In genomic region chr17:40538019-40538935, GRCh38 we compare ENCODE assay signal across 11 cellular contexts. TPM values are rescaled to one million over a fixed set of nuclear protein-coding genes. Genes with fewer than 3 reads are reported as not detected.
A peak's percentile ranks its signal among the peaks of the same experiment; 100 is the strongest.
DNase-seq lines count a peak whose midpoint lies in the region; ATAC-seq, FAIRE-seq and TF ChIP-seq lines count a peak whose summit lies in the region.
"Had no signal": no experiment of that assay in that cellular context is flagged by ENCODE, and none has a peak within 500 bp of the region (broad histone marks: within the 10 kb centered on the region; RNA-seq: fewer than 3 reads in every experiment).

No MANE protein-coding gene starts in this region.

- WGBS in A549 (ENCODE audit: missing lambda C conversion rate) = 86% methylated on average over 15 of the region's 15 CpGs
- WGBS in esophagus, 2 donors = 48 to 58% methylated on average over 15 of the region's 15 CpGs

- POLR2A ChIA-PET in A549 (lab: Yijun Ruan, JAX) = interaction anchor here (1.1 to 9.7 kb wide), 3 partner anchors 11 to 21 kb away, joined by 3 to 64 read pairs (median 17); no protein-coding TSS in a partner anchor
- POLR2A ChIA-PET in naive thymus-derived CD8-positive, alpha-beta T cell (lab: Charles Lee) = interaction anchor here (0.7 to 37.3 kb wide), 12 partner anchors 18 to 1121 kb away, joined by 3 to 2269 read pairs (median 4); partner anchors contain the start of genes CCR7 and TOP2A

- no peak for TF ChIP-seq RAD21 in A549 (conservative IDR thresholded peaks at IDR 0.05 in 1 of 2, IDR thresholded peaks at IDR 0.05 in 1 of 2)

- H3K4me2 ChIP-seq in A549 = no peak overlapping the region; the same call in 2 of the 3 replicates

- CTCF ChIA-PET in A549 (lab: Yijun Ruan, JAX) = interaction anchor here (0.8 to 36.6 kb wide), 11 partner anchors 8 to 182 kb away, joined by 3 to 1144 read pairs (median 105); partner anchors contain the start of genes CCR7, IGFBP4 and TOP2A

- no peaks in the 10 kb centered on the region for H3K27me3 ChIP-seq in esophagus (ENCODE audit: control insufficient read depth in 1 of 2, insufficient read depth in 2 of 2, low read length in 2 of 2)

- H3K4me3 ChIP-seq in A549 (no peak overlapping the region), esophagus (ENCODE audit: low read depth in 1 of 2, low read length in 2 of 2) (no peak overlapping the region)

- H3K27ac Mint-ChIP-seq in naive thymus-derived CD8-positive, alpha-beta T cell = peak overlapping the region; percentile 43 to 98 (median 88)

- no peak for TF ChIP-seq EP300 in A549 (IDR thresholded peaks at IDR 0.05)

- H3K4me1 ChIP-seq in A549 (peaks cover 77% of the 10 kb centered on the region), esophagus (ENCODE audit: control insufficient read depth in 2 of 2, insufficient read depth in 2 of 2, low read length in 1 of 2) (peaks cover 0 to 54% of the 10 kb centered on the region in 2 donors)

- ATAC-seq in A549 (no peak), HG02571 (IDR thresholded peaks at IDR 0.05; ENCODE audit: unreplicated experiment) (no peak), HG02885 (IDR thresholded peaks at IDR 0.05; ENCODE audit: poor library complexity, unreplicated experiment) (no peak), HG03175 (IDR thresholded peaks at IDR 0.05; ENCODE audit: unreplicated experiment) (no peak)
- ATAC-seq in naive thymus-derived CD8-positive, alpha-beta T cell = no peak

- H3K4me3 Mint-ChIP-seq in naive thymus-derived CD8-positive, alpha-beta T cell = peak overlapping the region in 3 of 10 donors; percentile 14 to 54 (median 49)

- peaks cover 60 to 96% (median 94%) of the 10 kb centered on the region in 4 donors for H3K4me1 Mint-ChIP-seq in naive thymus-derived CD8-positive, alpha-beta T cell

- TF ChIP-seq CTCF in A549 (IDR thresholded peaks at IDR 0.05) = no peak

- no peaks in the 10 kb centered on the region for H3K36me3 ChIP-seq in esophagus (ENCODE audit: control insufficient read depth in 2 of 2, insufficient read depth in 2 of 2, low read length in 1 of 2)

- H3K9me3 ChIP-seq in A549 = no peaks in the 10 kb centered on the region
- peaks cover 0 to 2% of the 10 kb centered on the region in 2 donors for H3K9me3 ChIP-seq in esophagus (ENCODE audit: control insufficient read depth in 2 of 2, insufficient read depth in 1 of 2, low read depth in 1 of 2, low read length in 1 of 2)

- H3K36me3 Mint-ChIP-seq in naive thymus-derived CD8-positive, alpha-beta T cell = peaks cover 0 to 3% (median 0%) of the 10 kb centered on the region in 3 donors

- H3K27ac ChIP-seq in A549 = peak overlapping the region; percentile 95 to 99
- H3K27ac ChIP-seq in esophagus (ENCODE audit: low read depth in 2 of 2, low read length in 1 of 2) = peak overlapping the region; percentile 71 to 78

- peaks cover 0 to 4% (median 0%) of the 10 kb centered on the region in 5 donors for H3K27me3 Mint-ChIP-seq in naive thymus-derived CD8-positive, alpha-beta T cell

- no peak for FAIRE-seq in A549 (lab: Jason Lieb, UNC)

- DNase-seq in A549 (ENCODE audit: low read depth in 1 of 2, low spot score in 1 of 2) = no peak
- DNase-seq in NCI-H226 = peak; percentile 69
- no peak for DNase-seq in naive thymus-derived CD8-positive, alpha-beta T cell
- DNase-seq in NAMALWA (ENCODE audit: low spot score) = no peak
- DNase-seq: NCI-H1694 treated with DMSO at 0.1 percent for 48 hours; stimulated activated CD4-positive, alpha-beta T cell treated with anti-CD3 and anti-CD28 coated beads, Interleukin-1b, Interleukin-23, amount 100 ng/mL, for 48 hours had no signal

- peaks cover 0 to 3% (median 0%) of the 10 kb centered on the region in 9 donors for H3K9me3 Mint-ChIP-seq in naive thymus-derived CD8-positive, alpha-beta T cell

- no peak for TF ChIP-seq POLR2A in A549 (IDR thresholded peaks at IDR 0.05; ENCODE audit: low read length)

TF ChIP-seq in A549, 52 proteins besides CTCF, POLR2A, EP300 and RAD21 (continues in another document):
- TF ChIP-seq HDAC2 (IDR thresholded peaks at IDR 0.05) = no peak
- TF ChIP-seq ESRRA (IDR thresholded peaks at IDR 0.05; ENCODE audit: borderline replicate concordance, low read length) = no peak
- peak; percentile 90; the same call in 1 of the 2 replicates for TF ChIP-seq TFCP2L1 (CRISPR knock-in tag; IDR thresholded peaks at IDR 0.05)
- no peak for TF ChIP-seq RNF2 (IDR thresholded peaks at IDR 0.05; ENCODE audit: borderline replicate concordance, low read depth)
- TF ChIP-seq FOXS1 (CRISPR knock-in tag; IDR thresholded peaks at IDR 0.05) = no peak
- TF ChIP-seq SREBF2 (IDR thresholded peaks at IDR 0.05) = no peak
- TF ChIP-seq MYC (IDR thresholded peaks at IDR 0.05; ENCODE audit: borderline replicate concordance, low read length) = no peak
- TF ChIP-seq SMC3 (IDR thresholded peaks at IDR 0.05) = no peak
- no peak for TF ChIP-seq RFX5 (IDR thresholded peaks at IDR 0.05)
- no peak for TF ChIP-seq ELK1 (IDR thresholded peaks at IDR 0.05; ENCODE audit: low read depth, low read length)
- TF ChIP-seq HES2 (IDR thresholded peaks at IDR 0.05) = no peak
- TF ChIP-seq ATOH8 (CRISPR knock-in tag; IDR thresholded peaks at IDR 0.05; ENCODE audit: low read depth) = no peak; the same call in 1 of the 2 replicates
- TF ChIP-seq NFE2L2 (conservative IDR thresholded peaks at IDR 0.05; ENCODE audit: low read length) = no peak
- TF ChIP-seq CHD4 (IDR thresholded peaks at IDR 0.05; ENCODE audit: borderline replicate concordance) = no peak
- no peak for TF ChIP-seq TP53 (CRISPR knock-in tag; IDR thresholded peaks at IDR 0.05)
- peak; percentile 17; the same call in 1 of the 2 replicates for TF ChIP-seq HOXB13 (CRISPR knock-in tag; IDR thresholded peaks at IDR 0.05; ENCODE audit: low read depth)
- peak; percentile 23; the same call in 1 of the 2 replicates for TF ChIP-seq HOXA7 (CRISPR knock-in tag; IDR thresholded peaks at IDR 0.05)
- TF ChIP-seq MAZ (IDR thresholded peaks at IDR 0.05; ENCODE audit: borderline replicate concordance, low read depth, low read length) = no peak
- no peak for TF ChIP-seq USF2 (IDR thresholded peaks at IDR 0.05)
- TF ChIP-seq HOXB5 (CRISPR knock-in tag; IDR thresholded peaks at IDR 0.05) = peak; percentile 21; the same call in 1 of the 2 replicates
- TF ChIP-seq RARB (CRISPR knock-in tag; IDR thresholded peaks at IDR 0.05) = no peak
- TF ChIP-seq CBX2 (IDR thresholded peaks at IDR 0.05; ENCODE audit: borderline replicate concordance, low read depth) = no peak
- no peak for TF ChIP-seq JUN (IDR thresholded peaks at IDR 0.05)
- TF ChIP-seq CHD2 (IDR thresholded peaks at IDR 0.05; ENCODE audit: low read length, partially characterized antibody) = no peak
- TF ChIP-seq ZSCAN20 (CRISPR knock-in tag; IDR thresholded peaks at IDR 0.05) = 0 out of 2 replicates have a peak, but pooled peaks have one; percentile 53

RNA-seq across cellular contexts. Expression of gene CCR7, which starts 27.0 kb away (rescaled TPM):
- 1.4 and 1.9 TPM in 2 replicates for polyA plus RNA-seq in A549 (2011; rRNA removed)
- polyA plus RNA-seq in A549 (2012; cell fraction: cytosol; rRNA removed) = 0.79 and 1.5 TPM in 2 replicates
- polyA plus RNA-seq in A549 (2012; cell fraction: nucleus; rRNA removed) = 3.0 and 3.2 TPM in 2 replicates
- polyA plus RNA-seq in A549 (2017; fragmentation: RNase III; extraction: RNeasy Plus Mini Kit Qiagen cat#74134 plus additional on column Dnase treatment) = 0.72 to 0.84 TPM (median 0.76 TPM) in 3 replicates
- 1.7 and 3.3 TPM in 2 replicates for polyA minus RNA-seq in A549 (2011; rRNA and poly(A)+ RNA removed)
- polyA plus RNA-seq in esophagus = under 1 TPM; 0.16 to 0.54 TPM
- 100 to 1,000 TPM; 571 to 574 TPM for total RNA-seq in naive thymus-derived CD8-positive, alpha-beta T cell
- polyA plus RNA-seq in naive thymus-derived CD8-positive, alpha-beta T cell = 1,000 to 10,000 TPM in 2 of 3 donors, 100 to 1,000 TPM in 1; 897 to 2,008 (median 1,531) TPM
- total RNA-seq: fibroblast of villous mesenchyme had no signal

RNA-seq across cellular contexts. Expression of gene TNS4, which starts 36.9 kb away (rescaled TPM):
- polyA plus RNA-seq in A549 (2011; rRNA removed) = 24.2 and 45.9 TPM in 2 replicates
- polyA plus RNA-seq in A549 (2012; cell fraction: cytosol; rRNA removed) = 18.0 and 30.2 TPM in 2 replicates
- 83.8 and 125 TPM in 2 replicates for polyA plus RNA-seq in A549 (2012; cell fraction: nucleus; rRNA removed)
- 61.6 to 75.9 TPM (median 73.5 TPM) in 3 replicates for polyA plus RNA-seq in A549 (2017; fragmentation: RNase III; extraction: RNeasy Plus Mini Kit Qiagen cat#74134 plus additional on column Dnase treatment)
- polyA minus RNA-seq in A549 (2011; rRNA and poly(A)+ RNA removed) = 62.8 and 79.7 TPM in 2 replicates
- polyA plus RNA-seq in esophagus = 10 to 100 TPM; 25.4 to 74.8 TPM
- not detected for total RNA-seq in naive thymus-derived CD8-positive, alpha-beta T cell
- polyA plus RNA-seq in naive thymus-derived CD8-positive, alpha-beta T cell = not detected
- total RNA-seq: fibroblast of villous mesenchyme had no signal

Comparison
In these comparisons a context has a peak if more than half of its experiments do, and no peak if none do; other contexts are left out.
1. RNA of gene CCR7, which starts 27.0 kb away (polyA plus RNA-seq): 897 to 2,008 TPM in naive thymus-derived CD8-positive, alpha-beta T cell; 0.72 to 3.2 TPM in A549 and 0.16 to 0.54 TPM in esophagus; every median in the first group is over 100 times any median in the second.
2. RNA of gene TNS4, which starts 36.9 kb away (polyA plus RNA-seq): 25.4 to 74.8 TPM in esophagus and 18.0 to 125 TPM in A549; not detected in naive thymus-derived CD8-positive, alpha-beta T cell; every median in the first group is over 10 times any median in the second.